8 cellular contexts compared by ENCODE assay signal in the genomic region with DNA sequence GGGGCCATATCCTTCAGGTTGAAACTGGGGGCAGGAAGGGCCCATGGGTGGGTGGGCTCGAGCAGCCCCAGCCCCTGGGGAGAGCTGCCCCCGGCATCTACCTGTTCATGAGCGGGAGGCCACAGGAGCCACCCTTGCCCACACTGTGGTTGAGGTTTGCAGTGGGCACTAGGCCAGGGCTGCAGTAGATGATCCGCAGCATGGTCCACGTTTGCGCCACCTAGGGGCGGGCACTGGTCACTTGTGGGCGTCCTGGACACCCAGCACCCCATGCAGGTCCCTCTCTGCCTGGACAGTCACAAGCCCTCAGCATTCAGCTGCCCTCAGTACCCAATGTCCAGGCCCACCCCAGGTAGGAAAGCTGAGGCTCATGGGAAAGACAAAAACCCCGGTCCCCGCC. TPM values are rescaled to one million over a fixed set of nuclear protein-coding genes. Genes with fewer than 3 reads are reported as not detected.
DNase-seq lines count a peak whose midpoint lies in the region; ATAC-seq lines count a peak whose summit lies in the region.

No MANE protein-coding gene starts in this region.

- H3K4me3 Mint-ChIP-seq in activated CD4-positive, alpha-beta T cell treated with anti-CD3 and anti-CD28 coated beads, Interleukin-2, amount 10 ng/mL, durations not matched to agents 24 days and 14 days: peak overlapping the region; percentile 52
- H3K4me3 Mint-ChIP-seq in stimulated activated memory B cell treated with anti-CD40 and anti-IgM and Interleukin-4, amounts not matched to agents 10 μg/mL and 1 μg/mL and 100 μg/mL, for 72 hours: peak overlapping the region; percentile 39

- ATAC-seq in stimulated activated memory B cell treated with anti-CD40 and anti-IgM and Interleukin-4, amounts not matched to agents 10 μg/mL and 1 μg/mL and 100 μg/mL, for 72 hours: no peak
- no peak for ATAC-seq in GM21619 (IDR thresholded peaks at IDR 0.05; ENCODE audit: unreplicated experiment)

- H3K9me3 Mint-ChIP-seq in activated CD4-positive, alpha-beta T cell treated with anti-CD3 and anti-CD28 coated beads, Interleukin-2, amount 10 ng/mL, durations not matched to agents 24 days and 14 days: peaks cover 2% of the 10 kb centered on the region
- peaks cover 2% of the 10 kb centered on the region for H3K9me3 Mint-ChIP-seq in stimulated activated memory B cell treated with anti-CD40 and anti-IgM and Interleukin-4, amounts not matched to agents 10 μg/mL and 1 μg/mL and 100 μg/mL, for 72 hours

- peaks cover 18% of the 10 kb centered on the region for H3K4me1 Mint-ChIP-seq in activated CD4-positive, alpha-beta T cell treated with anti-CD3 and anti-CD28 coated beads, Interleukin-2, amount 10 ng/mL, durations not matched to agents 24 days and 14 days
- H3K4me1 Mint-ChIP-seq in stimulated activated memory B cell treated with anti-CD40 and anti-IgM and Interleukin-4, amounts not matched to agents 10 μg/mL and 1 μg/mL and 100 μg/mL, for 72 hours: peaks cover 58% of the 10 kb centered on the region

- peaks cover 27% of the 10 kb centered on the region for H3K36me3 Mint-ChIP-seq in activated CD4-positive, alpha-beta T cell treated with anti-CD3 and anti-CD28 coated beads, Interleukin-2, amount 10 ng/mL, durations not matched to agents 24 days and 14 days (ENCODE audit: low read depth)
- H3K36me3 Mint-ChIP-seq in stimulated activated memory B cell treated with anti-CD40 and anti-IgM and Interleukin-4, amounts not matched to agents 10 μg/mL and 1 μg/mL and 100 μg/mL, for 72 hours: peaks cover 25% of the 10 kb centered on the region

- intact Hi-C loops in activated CD4-positive, alpha-beta T cell treated with anti-CD3 and anti-CD28 coated beads, Interleukin-2, amount 10 ng/mL, durations not matched to agents 24 days and 14 days (cut with micrococcal nuclease): loop anchor here (2.0 kb wide), 2 partner anchors 37 to 49 kb away; a partner anchor contains a TSS

- H3K27ac Mint-ChIP-seq in activated CD4-positive, alpha-beta T cell treated with anti-CD3 and anti-CD28 coated beads, Interleukin-2, amount 10 ng/mL, durations not matched to agents 24 days and 14 days: no peak overlapping the region
- no peak overlapping the region for H3K27ac Mint-ChIP-seq in stimulated activated memory B cell treated with anti-CD40 and anti-IgM and Interleukin-4, amounts not matched to agents 10 μg/mL and 1 μg/mL and 100 μg/mL, for 72 hours

- no peak for DNase-seq in activated CD4-positive, alpha-beta T cell treated with anti-CD3 and anti-CD28 coated beads, Interleukin-2, amount 10 ng/mL, durations not matched to agents 24 days and 14 days
- DNase-seq in activated CD4-positive, alpha-beta T cell treated with anti-CD3 and anti-CD28 coated beads, Interleukin-2, amount 50 U/mL, for 48 hours: no peak
- DNase-seq in NCI-H69 (lab: John Stamatoyannopoulos, UW): peak; percentile 51
- DNase-seq in dermis microvascular lymphatic vessel endothelial cell (ENCODE audit: low read depth in 2 of 2): peak; percentile 27 to 54
- DNase-seq in midbrain (lab: John Stamatoyannopoulos, UW): no peak
- no peak for DNase-seq in inferior parietal cortex (ENCODE audit: extremely low spot score)

- H3K27me3 Mint-ChIP-seq in activated CD4-positive, alpha-beta T cell treated with anti-CD3 and anti-CD28 coated beads, Interleukin-2, amount 10 ng/mL, durations not matched to agents 24 days and 14 days: no peaks in the 10 kb centered on the region
- no peaks in the 10 kb centered on the region for H3K27me3 Mint-ChIP-seq in stimulated activated memory B cell treated with anti-CD40 and anti-IgM and Interleukin-4, amounts not matched to agents 10 μg/mL and 1 μg/mL and 100 μg/mL, for 72 hours

RNA-seq across cellular contexts. Expression of a gene that starts 1.8 kb away (rescaled TPM):
- 60.3 and 61.1 TPM in 2 replicates for total RNA-seq in activated CD4-positive, alpha-beta T cell treated with anti-CD3 and anti-CD28 coated beads, Interleukin-2, amount 10 ng/mL, durations not matched to agents 24 days and 14 days
- total RNA-seq in dermis microvascular lymphatic vessel endothelial cell: 16.6 and 35.4 TPM in 2 replicates

RNA-seq across cellular contexts. Expression of a gene that starts 4.2 kb away (rescaled TPM):
- total RNA-seq in activated CD4-positive, alpha-beta T cell treated with anti-CD3 and anti-CD28 coated beads, Interleukin-2, amount 10 ng/mL, durations not matched to agents 24 days and 14 days: 22.4 and 24.1 TPM in 2 replicates
- total RNA-seq in dermis microvascular lymphatic vessel endothelial cell: 1.9 and 3.9 TPM in 2 replicates

RNA-seq across cellular contexts. Expression of a gene that starts 5.8 kb away (rescaled TPM):
- total RNA-seq in activated CD4-positive, alpha-beta T cell treated with anti-CD3 and anti-CD28 coated beads, Interleukin-2, amount 10 ng/mL, durations not matched to agents 24 days and 14 days: 90.2 and 93.8 TPM in 2 replicates
- total RNA-seq in dermis microvascular lymphatic vessel endothelial cell: 78.6 and 85.8 TPM in 2 replicates

RNA-seq across cellular contexts. Expression of a gene that starts 10.5 kb away (rescaled TPM):
- total RNA-seq in activated CD4-positive, alpha-beta T cell treated with anti-CD3 and anti-CD28 coated beads, Interleukin-2, amount 10 ng/mL, durations not matched to agents 24 days and 14 days: 1.1 and 1.2 TPM in 2 replicates
- 0.13 and 0.25 TPM in 2 replicates for total RNA-seq in dermis microvascular lymphatic vessel endothelial cell

RNA-seq across cellular contexts. Expression of a gene that starts 18.0 kb away (rescaled TPM):
- 172 and 183 TPM in 2 replicates for total RNA-seq in activated CD4-positive, alpha-beta T cell treated with anti-CD3 and anti-CD28 coated beads, Interleukin-2, amount 10 ng/mL, durations not matched to agents 24 days and 14 days
- total RNA-seq in dermis microvascular lymphatic vessel endothelial cell: 23.5 and 33.8 TPM in 2 replicates

Comparison
In these comparisons a context has a peak if more than half of its experiments do, and no peak if none do; other contexts are left out.
1. DNase-seq: peak in NCI-H69 (single experiment) and dermis microvascular lymphatic vessel endothelial cell (2 of 2); none in activated CD4-positive, alpha-beta T cell treated with anti-CD3 and anti-CD28 coated beads, Interleukin-2, amount 10 ng/mL, durations not matched to agents 24 days and 14 days (single experiment), activated CD4-positive, alpha-beta T cell treated with anti-CD3 and anti-CD28 coated beads, Interleukin-2, amount 50 U/mL, for 48 hours (0 of 2), midbrain (single experiment) and inferior parietal cortex (single experiment).